In genomic region chr12:3315201-3315661, GRCh38 we compare ENCODE assay signal across 10 cellular contexts.
A peak's percentile ranks its signal among the peaks of the same experiment; 100 is the strongest.
DNase-seq lines count a peak whose midpoint lies in the region; ATAC-seq and FAIRE-seq lines count a peak whose summit lies in the region.
"Had no signal": no experiment of that assay in that cellular context is flagged by ENCODE, and none has a peak within 500 bp of the region (broad histone marks: within the 10 kb centered on the region; RNA-seq: fewer than 3 reads in every experiment).

No MANE protein-coding gene starts in this region.

- ATAC-seq in HG03135 (IDR thresholded peaks at IDR 0.05; ENCODE audit: unreplicated experiment): no peak
- ATAC-seq in GM18502 (IDR thresholded peaks at IDR 0.05; ENCODE audit: poor library complexity, unreplicated experiment): no peak

- peak; percentile 58 for FAIRE-seq in islet of Langerhans (lab: Jason Lieb, UNC)
- FAIRE-seq in urothelium cell line (lab: Jason Lieb, UNC): no peak
- FAIRE-seq: A204.1, RCC 7860 had no signal

- peak; percentile 42 for DNase-seq in NCI-H2107 treated with DMSO at 0.1 percent for 48 hours (lab: John Stamatoyannopoulos, UW; ENCODE audit: unreplicated experiment)
- no peak for DNase-seq in NCI-H2107 (lab: John Stamatoyannopoulos, UW)
- DNase-seq in SHP77 treated with DMSO at 0.1 percent for 48 hours (lab: John Stamatoyannopoulos, UW): peak; percentile 84
- DNase-seq in urothelium cell line (ENCODE audit: low spot score): peak; percentile 57
- DNase-seq in HuH-7 (ENCODE audit: low spot score): no peak

Comparison
In these comparisons a context has a peak if more than half of its experiments do, and no peak if none do; other contexts are left out.
1. DNase-seq: peak in NCI-H2107 treated with DMSO at 0.1 percent for 48 hours (single experiment), SHP77 treated with DMSO at 0.1 percent for 48 hours (single experiment) and urothelium cell line (single experiment); none in NCI-H2107 (single experiment) and HuH-7 (single experiment).